In genomic region chr4:24686866-24687672, GRCh38 we compare ENCODE assay signal across 8 cellular contexts.
DNase-seq lines count a peak whose midpoint lies in the region; TF ChIP-seq lines count a peak whose summit lies in the region.

No MANE protein-coding gene starts in this region.

- H3K9ac ChIP-seq in adipocyte (ENCODE audit: low read length) (no peak overlapping the region), liver (ENCODE audit: low read depth in 1 of 2, low read length in 2 of 2) (no peak overlapping the region)

- 36% methylated on average over 13 of the region's 13 CpGs for WGBS in liver

- peak; percentile 63 for TF ChIP-seq CTCF in HFF-Myc (IDR thresholded peaks at IDR 0.05; ENCODE audit: low read depth, low read length, missing control alignments)
- TF ChIP-seq CTCF in liver (IDR thresholded peaks at IDR 0.05; ENCODE audit: low read depth, low read length, missing input control): peak; percentile 53

- H3K36me3 ChIP-seq in adipocyte (ENCODE audit: control insufficient read depth, insufficient read depth, low read length, severe bottlenecking) (no peaks in the 10 kb centered on the region), liver (ENCODE audit: control insufficient read depth in 4 of 4, insufficient read depth in 3 of 4, low read depth in 1 of 4, low read length in 3 of 4) (no peaks in the 10 kb centered on the region)

- H3K9me3 ChIP-seq in adipocyte (ENCODE audit: control insufficient read depth, low read length) (no peaks in the 10 kb centered on the region), liver (ENCODE audit: control insufficient read depth in 4 of 4, low read length in 3 of 4) (no peaks in the 10 kb centered on the region)

- TF ChIP-seq RAD21 in liver (IDR thresholded peaks at IDR 0.05): peak; percentile 69 to 76

- H3K27me3 ChIP-seq in adipocyte (replicated peaks; ENCODE audit: control insufficient read depth, insufficient read depth, low read length) (no peaks in the 10 kb centered on the region), liver (ENCODE audit: control insufficient read depth in 4 of 4, insufficient read depth in 4 of 4, low read length in 3 of 4) (no peaks in the 10 kb centered on the region)

- H3K27ac ChIP-seq in liver (ENCODE audit: low read depth in 1 of 2, low read length in 2 of 2): no peak overlapping the region

- H3K4me3 ChIP-seq in HFF-Myc (replicated peaks; ENCODE audit: low read depth, low read length) (no peak overlapping the region), adipocyte (ENCODE audit: low read length) (no peak overlapping the region), liver (ENCODE audit: low read depth in 1 of 3, low read length in 3 of 3) (no peak overlapping the region)

- H3K4me1 ChIP-seq in adipocyte (ENCODE audit: control insufficient read depth, insufficient read depth, low read length): peaks cover 17% of the 10 kb centered on the region
- H3K4me1 ChIP-seq in liver (ENCODE audit: control insufficient read depth in 4 of 4, insufficient read depth in 4 of 4, low read length in 3 of 4): no peaks in the 10 kb centered on the region

- DNase-seq in COLO668 (lab: John Stamatoyannopoulos, UW; ENCODE audit: unreplicated experiment) (peak; percentile 14), HFF-Myc (ENCODE audit: extremely low read depth, low read depth) (no peak), adipocyte (ENCODE audit: low read depth) (peak; percentile 7), NCI-H1436 (lab: John Stamatoyannopoulos, UW) (no peak), NOMO-1 treated with DMSO at 0.1 percent for 48 hours (lab: John Stamatoyannopoulos, UW; ENCODE audit: unreplicated experiment) (no peak), NCI-H345 treated with DMSO at 0.1 percent for 48 hours (lab: John Stamatoyannopoulos, UW; ENCODE audit: unreplicated experiment) (no peak), SKM-1 (lab: John Stamatoyannopoulos, UW; ENCODE audit: unreplicated experiment) (no peak)

TF ChIP-seq in liver, 16 proteins besides CTCF, POLR2A, EP300 and RAD21:
- TF ChIP-seq FOXA1 (IDR thresholded peaks at IDR 0.05) (no peak), REST (IDR thresholded peaks at IDR 0.05) (no peak), SP1 (IDR thresholded peaks at IDR 0.05) (no peak), MAX (IDR thresholded peaks at IDR 0.05) (no peak), FOXA2 (IDR thresholded peaks at IDR 0.05) (no peak), HNF4G (IDR thresholded peaks at IDR 0.05) (no peak), ATF3 (IDR thresholded peaks at IDR 0.05) (no peak), GABPA (IDR thresholded peaks at IDR 0.05 in 1 of 2, conservative IDR thresholded peaks at IDR 0.05 in 1 of 2) (no peak), YY1 (IDR thresholded peaks at IDR 0.05) (no peak), HNF4A (conservative IDR thresholded peaks at IDR 0.05) (no peak), TAF1 (conservative IDR thresholded peaks at IDR 0.05) (no peak), JUND (IDR thresholded peaks at IDR 0.05) (no peak), EGR1 (IDR thresholded peaks at IDR 0.05; ENCODE audit: low read depth in 2 of 2) (no peak)
TF ChIP-seq in liver: peak in this region for 0.

Comparison
In these comparisons a context has a peak if more than half of its experiments do, and no peak if none do; other contexts are left out.
1. DNase-seq: peak in COLO668 (single experiment) and adipocyte (single experiment); none in HFF-Myc (single experiment), NCI-H1436 (single experiment), NOMO-1 treated with DMSO at 0.1 percent for 48 hours (single experiment), NCI-H345 treated with DMSO at 0.1 percent for 48 hours (single experiment) and SKM-1 (single experiment).